In genomic region chr12:10115890-10116289, GRCh38 we compare ENCODE assay signal across 25 cellular contexts. TPM values are rescaled to one million over a fixed set of nuclear protein-coding genes. Genes with fewer than 3 reads are reported as not detected.
DNase-seq lines count a peak whose midpoint lies in the region; ATAC-seq, FAIRE-seq and TF ChIP-seq lines count a peak whose summit lies in the region.
"Had no signal": no experiment of that assay in that cellular context is flagged by ENCODE, and none has a peak within 500 bp of the region (broad histone marks: within the 10 kb centered on the region; RNA-seq: fewer than 3 reads in every experiment).

No MANE protein-coding gene starts in this region.

- H3K4me2 ChIP-seq in HepG2 (ENCODE audit: low read depth, low read length) = no peak overlapping the region

- peaks cover 0 to 4% of the 10 kb centered on the region in 2 experiments; a peak in 2 of 5 replicates for H3K27me3 ChIP-seq in HepG2 (ENCODE audit: control insufficient read depth in 1 of 2, insufficient read depth in 2 of 2, low read length in 2 of 2)
- H3K27me3 ChIP-seq in right lobe of liver = no peaks in the 10 kb centered on the region
- no peaks in the 10 kb centered on the region for H3K27me3 ChIP-seq in bronchial epithelial cell (ENCODE audit: control insufficient read depth, insufficient read depth, low read length)
- H3K27me3 ChIP-seq in foreskin keratinocyte = no peaks in the 10 kb centered on the region
- H3K27me3 ChIP-seq in body of pancreas = no peaks in the 10 kb centered on the region

- POLR2A ChIA-PET in HepG2 (lab: Yijun Ruan, JAX) = no interaction called here

- intact Hi-C loops in HepG2 (cut with micrococcal nuclease; ENCODE audit: unreplicated experiment) = no loop called here
- intact Hi-C loops in right lobe of liver (cut with DNase I) = no loop called here
- intact Hi-C loops in body of pancreas (cut with DNase I) = no loop called here

- WGBS in HepG2 (ENCODE audit: low lambda C conversion rate) = 5% methylated on average over 7 of the region's 7 CpGs
- 91% methylated on average over 7 of the region's 7 CpGs for WGBS in right lobe of liver (ENCODE audit: insufficient coverage, low coverage, low lambda C conversion rate, missing lambda C conversion rate)
- WGBS in body of pancreas, 2 donors = 65 to 74% methylated on average over 7 of the region's 7 CpGs

- H3K4me1 ChIP-seq in HepG2 (ENCODE audit: insufficient read depth, low read length) = no peaks in the 10 kb centered on the region
- peaks cover 0 to 2% (median 0%) of the 10 kb centered on the region in 4 donors for H3K4me1 ChIP-seq in right lobe of liver
- H3K4me1 ChIP-seq in foreskin keratinocyte = no peaks in the 10 kb centered on the region
- no peaks in the 10 kb centered on the region for H3K4me1 ChIP-seq in body of pancreas
- H3K4me1 ChIP-seq: BE2C, HAP-1 had no signal

- H2AFZ ChIP-seq in HepG2 (ENCODE audit: low read length) = no peak overlapping the region
- H2AFZ ChIP-seq: GM23248 had no signal

- ATAC-seq in HepG2 (no peak), right lobe of liver (no peak), foreskin keratinocyte (peak; percentile 50), body of pancreas (no peak)
- ATAC-seq: GM12878 had no signal

- no peaks in the 10 kb centered on the region for H4K20me1 ChIP-seq in HepG2 (ENCODE audit: insufficient read depth, low read length)

- H3K27ac ChIP-seq in HepG2 (ENCODE audit: extremely low read length, insufficient read depth, low read length) = no peak overlapping the region
- no peak overlapping the region for H3K27ac ChIP-seq in right lobe of liver
- H3K27ac ChIP-seq in foreskin keratinocyte = no peak overlapping the region
- no peak overlapping the region for H3K27ac ChIP-seq in body of pancreas
- H3K27ac ChIP-seq: 22Rv1, GM23248 had no signal

- no peak overlapping the region for H3K9ac ChIP-seq in HepG2 (ENCODE audit: insufficient read depth, low read depth, low read length)
- H3K9ac ChIP-seq: GM23248 had no signal

- in situ Hi-C loops in HepG2 (cut with HindIII; ENCODE audit: extremely low pct_ligation_motif_present, low pct_unique_long_range_greater_than_20kb) (no loop called here), GM13976 (cut with MboI; ENCODE audit: low sequenced_read_pairs, unreplicated experiment) (no loop called here)

- no TSS peak for BruUV-seq in HepG2 (replicated peaks; lab: Mats Ljungman, UMichigan)

- no peak for TF ChIP-seq CTCF in HepG2 (CRISPR knock-in tag; IDR thresholded peaks at IDR 0.05)
- no peak for TF ChIP-seq CTCF in right lobe of liver (IDR thresholded peaks at IDR 0.05)
- no peak for TF ChIP-seq CTCF in bronchial epithelial cell (IDR thresholded peaks at IDR 0.05; ENCODE audit: insufficient read depth, low read length, severe bottlenecking)
- TF ChIP-seq CTCF in foreskin keratinocyte (conservative IDR thresholded peaks at IDR 0.05) = no peak
- TF ChIP-seq CTCF in body of pancreas (IDR thresholded peaks at IDR 0.05) = no peak
- no peak for TF ChIP-seq CTCF in GM13976 (IDR thresholded peaks at IDR 0.05; ENCODE audit: borderline replicate concordance, control extremely low read depth, extremely low read depth, insufficient read depth, missing control alignments)

- TF ChIP-seq RAD21 in HepG2 (CRISPR knock-in tag; IDR thresholded peaks at IDR 0.05) = no peak

- H3K4me3 ChIP-seq in HepG2 (replicated peaks in 1 of 3; ENCODE audit: insufficient read depth in 1 of 3, low read depth in 2 of 3, low read length in 3 of 3) (no peak overlapping the region), right lobe of liver (no peak overlapping the region), bronchial epithelial cell (ENCODE audit: low read depth, low read length) (no peak overlapping the region), body of pancreas (no peak overlapping the region)
- H3K4me3 ChIP-seq: GM12878, GM23248, HAP-1 had no signal

- no peaks in the 10 kb centered on the region for H3K36me3 ChIP-seq in HepG2 (replicated peaks in 1 of 2; ENCODE audit: control insufficient read depth in 1 of 2, insufficient read depth in 2 of 2, low read length in 2 of 2)
- no peaks in the 10 kb centered on the region for H3K36me3 ChIP-seq in right lobe of liver
- no peaks in the 10 kb centered on the region for H3K36me3 ChIP-seq in bronchial epithelial cell (ENCODE audit: control insufficient read depth, insufficient read depth, low read length)
- no peaks in the 10 kb centered on the region for H3K36me3 ChIP-seq in body of pancreas (replicated peaks in 1 of 2; ENCODE audit: insufficient read depth in 1 of 2, low read depth in 2 of 2)
- H3K36me3 ChIP-seq: BE2C, HAP-1 had no signal

- TF ChIP-seq POLR2A in HepG2 (IDR thresholded peaks at IDR 0.05; ENCODE audit: insufficient read depth in 1 of 2, low read depth in 2 of 2, low read length in 2 of 2) = no peak
- TF ChIP-seq POLR2A in right lobe of liver (IDR thresholded peaks at IDR 0.05) = no peak
- TF ChIP-seq POLR2A in body of pancreas (IDR thresholded peaks at IDR 0.05) = no peak

- no peak for DNase-seq in HepG2 (ENCODE audit: low spot score)
- DNase-seq in right lobe of liver = no peak
- DNase-seq in bronchial epithelial cell (ENCODE audit: low read depth) = peak; percentile 21
- DNase-seq in foreskin keratinocyte = peak; percentile 13 to 42
- DNase-seq in urothelium cell line (ENCODE audit: low spot score) = no peak
- DNase-seq in body of pancreas = no peak
- DNase-seq in AG08396 (ENCODE audit: low spot score) = no peak
- DNase-seq in GM13976 (ENCODE audit: low spot score) = no peak
- DNase-seq: BE2C; C1 segment of cervical spinal cord; CD4-positive, CD25-positive, alpha-beta regulatory T cell; CD8-positive, alpha-beta memory T cell; COR-L47; DMS 273 treated with DMSO at 0.1 percent for 48 hours; DMS53; DND-41; EL; GM23248 had no signal

- H3K79me2 ChIP-seq in HepG2 (ENCODE audit: insufficient read depth, low read length) = no peaks in the 10 kb centered on the region

- CTCF ChIA-PET in HepG2 (lab: Yijun Ruan, JAX; ENCODE audit: low intra/inter-chr PET ratio, low total read pairs) = no interaction called here

- FAIRE-seq in HepG2 (lab: Jason Lieb, UNC) (no peak), bronchial epithelial cell (lab: Jason Lieb, UNC) (no peak), urothelium cell line (lab: Jason Lieb, UNC) (peak; percentile 52)
- FAIRE-seq: GM12878, GM19239 had no signal

- H3K9me3 ChIP-seq in HepG2 (ENCODE audit: low read length) (no peaks in the 10 kb centered on the region), right lobe of liver (no peaks in the 10 kb centered on the region), body of pancreas (no peaks in the 10 kb centered on the region)
- H3K9me3 ChIP-seq: BE2C, HAP-1 had no signal

- TF ChIP-seq EP300 in HepG2 (IDR thresholded peaks at IDR 0.05; ENCODE audit: low read depth in 2 of 2, low read length in 2 of 2) (no peak), HepG2 (CRISPR knock-in tag; IDR thresholded peaks at IDR 0.05; ENCODE audit: borderline replicate concordance) (no peak)

RNA-seq across cellular contexts. Expression of gene CLEC7A, which starts 14.1 kb away (rescaled TPM):
- total RNA-seq in HepG2 (2016; rRNA removed; fragmentation: Illumina TruSeq; extraction: Trizol) (not detected in 2 replicates), right lobe of liver (1 to 10 TPM; 1.6 to 9.5 (median 3.8) TPM), bronchial epithelial cell (not detected in 2 replicates), foreskin keratinocyte (0.07 TPM in 2 replicates), body of pancreas (1 to 10 TPM in 1 of 2 donors, not detected in 1; 5.7 TPM)
- not detected in 2 replicates for total RNA-seq in HepG2 (2016; cell fraction: cytosol; rRNA removed; fragmentation: Illumina TruSeq; extraction: Trizol; ENCODE audit: low read depth)
- not detected in 2 replicates for total RNA-seq in HepG2 (2016; cell fraction: insoluble cytoplasmic fraction; rRNA removed; fragmentation: Illumina TruSeq; extraction: Trizol)
- total RNA-seq in HepG2 (2016; cell fraction: membrane; rRNA removed; fragmentation: Illumina TruSeq; extraction: Trizol) = not detected in 2 replicates
- total RNA-seq in HepG2 (2016; cell fraction: nucleus; rRNA removed; fragmentation: Illumina TruSeq; extraction: Trizol) = not detected in 2 replicates
- polyA plus RNA-seq in HepG2 (2011; rRNA removed) (not detected in 2 replicates), foreskin keratinocyte (0.03 and 0.09 TPM in 2 replicates)
- polyA plus RNA-seq in HepG2 (2011; cell fraction: cytosol; rRNA removed) = not detected in 2 replicates
- polyA plus RNA-seq in HepG2 (2011; cell fraction: nucleus; rRNA removed) = not detected in 2 replicates
- polyA plus RNA-seq in HepG2 (2012) = not detected in 2 replicates
- polyA plus RNA-seq in HepG2 (2016; cell fraction: cytosol; fragmentation: Illumina TruSeq; extraction: Trizol; ENCODE audit: low read depth) = not detected in 2 replicates
- not detected in 2 replicates for polyA plus RNA-seq in HepG2 (2016; cell fraction: insoluble cytoplasmic fraction; fragmentation: Illumina TruSeq; extraction: Trizol; ENCODE audit: low read depth)
- not detected in 2 replicates for polyA plus RNA-seq in HepG2 (2016; cell fraction: membrane; fragmentation: Illumina TruSeq; extraction: Trizol; ENCODE audit: low read depth)
- not detected in 2 replicates for polyA plus RNA-seq in HepG2 (2016; cell fraction: nucleus; fragmentation: Illumina TruSeq; extraction: Trizol; ENCODE audit: insufficient read depth, low read depth)
- not detected in 2 replicates for polyA minus RNA-seq in HepG2 (2011; rRNA and poly(A)+ RNA removed; ENCODE audit: low replicate concordance)
- polyA minus RNA-seq in HepG2 (2011; cell fraction: cytosol; rRNA and poly(A)+ RNA removed) = not detected in 2 replicates
- not detected in 2 replicates for polyA minus RNA-seq in HepG2 (2011; cell fraction: nucleus; rRNA and poly(A)+ RNA removed)
- total RNA-seq: G401, GM12878, GM23248 had no signal
- polyA plus RNA-seq: AG04450; CD8-positive, alpha-beta memory T cell; GM12878; GM23248 had no signal

RNA-seq across cellular contexts. Expression of gene CLEC1A, which starts 17.1 kb away (rescaled TPM):
- not detected in 2 replicates for total RNA-seq in HepG2 (2016; rRNA removed; fragmentation: Illumina TruSeq; extraction: Trizol)
- total RNA-seq in HepG2 (2016; cell fraction: cytosol; rRNA removed; fragmentation: Illumina TruSeq; extraction: Trizol; ENCODE audit: low read depth) = not detected in 2 replicates
- total RNA-seq in HepG2 (2016; cell fraction: insoluble cytoplasmic fraction; rRNA removed; fragmentation: Illumina TruSeq; extraction: Trizol) = not detected in 2 replicates
- total RNA-seq in HepG2 (2016; cell fraction: membrane; rRNA removed; fragmentation: Illumina TruSeq; extraction: Trizol) = not detected in 2 replicates
- total RNA-seq in HepG2 (2016; cell fraction: nucleus; rRNA removed; fragmentation: Illumina TruSeq; extraction: Trizol) = not detected in 2 replicates
- polyA plus RNA-seq in HepG2 (2011; rRNA removed) = not detected in 2 replicates
- polyA plus RNA-seq in HepG2 (2011; cell fraction: cytosol; rRNA removed) = not detected in 2 replicates
- polyA plus RNA-seq in HepG2 (2011; cell fraction: nucleus; rRNA removed) = not detected in 2 replicates
- polyA plus RNA-seq in HepG2 (2012) = not detected in 2 replicates
- polyA plus RNA-seq in HepG2 (2016; cell fraction: cytosol; fragmentation: Illumina TruSeq; extraction: Trizol; ENCODE audit: low read depth) = not detected in 2 replicates
- polyA plus RNA-seq in HepG2 (2016; cell fraction: insoluble cytoplasmic fraction; fragmentation: Illumina TruSeq; extraction: Trizol; ENCODE audit: low read depth) = not detected in 2 replicates
- polyA plus RNA-seq in HepG2 (2016; cell fraction: membrane; fragmentation: Illumina TruSeq; extraction: Trizol; ENCODE audit: low read depth) = not detected in 2 replicates
- polyA plus RNA-seq in HepG2 (2016; cell fraction: nucleus; fragmentation: Illumina TruSeq; extraction: Trizol; ENCODE audit: insufficient read depth, low read depth) = not detected in 2 replicates
- not detected in 2 replicates for polyA minus RNA-seq in HepG2 (2011; rRNA and poly(A)+ RNA removed; ENCODE audit: low replicate concordance)
- not detected in 2 replicates for polyA minus RNA-seq in HepG2 (2011; cell fraction: cytosol; rRNA and poly(A)+ RNA removed)
- not detected in 2 replicates for polyA minus RNA-seq in HepG2 (2011; cell fraction: nucleus; rRNA and poly(A)+ RNA removed)
- total RNA-seq in right lobe of liver = 1 to 10 TPM in 2 of 6 experiments, under 1 TPM in 4; 0.49 to 2.5 (median 0.71) TPM
- total RNA-seq in bronchial epithelial cell = not detected in 2 replicates
- not detected in 2 replicates for total RNA-seq in foreskin keratinocyte
- not detected in 2 replicates for polyA plus RNA-seq in foreskin keratinocyte
- total RNA-seq in body of pancreas = 1 to 10 TPM; 1.3 to 2.6 TPM
- total RNA-seq: A673; CD4-positive, CD25-positive, alpha-beta regulatory T cell; CD8-positive, alpha-beta memory T cell; G401; GM12878; GM23248 had no signal
- polyA plus RNA-seq: AG04450; CD4-positive, CD25-positive, alpha-beta regulatory T cell; CD8-positive, alpha-beta memory T cell; GM12878; GM23248 had no signal

RNA-seq across cellular contexts. Expression of gene OLR1, which starts 56.0 kb away (rescaled TPM):
- total RNA-seq in HepG2 (2016; rRNA removed; fragmentation: Illumina TruSeq; extraction: Trizol) = not detected in 2 replicates
- total RNA-seq in HepG2 (2016; cell fraction: cytosol; rRNA removed; fragmentation: Illumina TruSeq; extraction: Trizol; ENCODE audit: low read depth) = not detected in 2 replicates
- not detected in 2 replicates for total RNA-seq in HepG2 (2016; cell fraction: insoluble cytoplasmic fraction; rRNA removed; fragmentation: Illumina TruSeq; extraction: Trizol)
- not detected in 2 replicates for total RNA-seq in HepG2 (2016; cell fraction: membrane; rRNA removed; fragmentation: Illumina TruSeq; extraction: Trizol)
- total RNA-seq in HepG2 (2016; cell fraction: nucleus; rRNA removed; fragmentation: Illumina TruSeq; extraction: Trizol) = not detected in 2 replicates
- not detected in 2 replicates for polyA plus RNA-seq in HepG2 (2011; rRNA removed)
- 0.04 TPM in 1 of 2 replicates, not detected in the other for polyA plus RNA-seq in HepG2 (2011; cell fraction: cytosol; rRNA removed)
- not detected in 2 replicates for polyA plus RNA-seq in HepG2 (2011; cell fraction: nucleus; rRNA removed)
- not detected in 2 replicates for polyA plus RNA-seq in HepG2 (2012)
- not detected in 2 replicates for polyA plus RNA-seq in HepG2 (2016; cell fraction: cytosol; fragmentation: Illumina TruSeq; extraction: Trizol; ENCODE audit: low read depth)
- polyA plus RNA-seq in HepG2 (2016; cell fraction: insoluble cytoplasmic fraction; fragmentation: Illumina TruSeq; extraction: Trizol; ENCODE audit: low read depth) = not detected in 2 replicates
- polyA plus RNA-seq in HepG2 (2016; cell fraction: membrane; fragmentation: Illumina TruSeq; extraction: Trizol; ENCODE audit: low read depth) = not detected in 2 replicates
- not detected in 2 replicates for polyA plus RNA-seq in HepG2 (2016; cell fraction: nucleus; fragmentation: Illumina TruSeq; extraction: Trizol; ENCODE audit: insufficient read depth, low read depth)
- polyA minus RNA-seq in HepG2 (2011; rRNA and poly(A)+ RNA removed; ENCODE audit: low replicate concordance) = 38.5 TPM in 1 of 2 replicates, not detected in the other
- 0.59 and 0.62 TPM in 2 replicates for polyA minus RNA-seq in HepG2 (2011; cell fraction: cytosol; rRNA and poly(A)+ RNA removed)
- polyA minus RNA-seq in HepG2 (2011; cell fraction: nucleus; rRNA and poly(A)+ RNA removed) = 0.52 TPM in 1 of 2 replicates, not detected in the other
- 1 to 10 TPM in 2 of 6 experiments, under 1 TPM in 2, not detected in 2; 0.23 to 3.9 (median 0.77) TPM for total RNA-seq in right lobe of liver
- 0.38 TPM in 1 of 2 replicates, not detected in the other for total RNA-seq in bronchial epithelial cell
- not detected in 2 replicates for total RNA-seq in foreskin keratinocyte
- polyA plus RNA-seq in foreskin keratinocyte = not detected in 2 replicates
- 1 to 10 TPM in 1 of 2 donors, under 1 TPM in 1; 0.66 to 5.7 TPM for total RNA-seq in body of pancreas
- total RNA-seq: A673; CD4-positive, CD25-positive, alpha-beta regulatory T cell had no signal
- polyA plus RNA-seq: CD4-positive, CD25-positive, alpha-beta regulatory T cell; CD8-positive, alpha-beta memory T cell; GM12878 had no signal

Comparison
In these comparisons a context has a peak if more than half of its experiments do, and no peak if none do; other contexts are left out.
1. DNase-seq: peak in bronchial epithelial cell (single experiment) and foreskin keratinocyte (2 of 2); none in HepG2 (single experiment), right lobe of liver (0 of 3), urothelium cell line (single experiment), body of pancreas (0 of 4), AG08396 (single experiment) and GM13976 (single experiment).